8 cellular contexts compared by ENCODE assay signal in genomic region chr9:34379334-34380033, GRCh38. TPM values are rescaled to one million over a fixed set of nuclear protein-coding genes. Genes with fewer than 3 reads are reported as not detected.
A peak's percentile ranks its signal among the peaks of the same experiment; 100 is the strongest.
DNase-seq lines count a peak whose midpoint lies in the region; ATAC-seq, FAIRE-seq and TF ChIP-seq lines count a peak whose summit lies in the region.

No MANE protein-coding gene starts in this region.

- H3K36me3 ChIP-seq in HepG2 (replicated peaks in 1 of 2; ENCODE audit: control insufficient read depth in 1 of 2, insufficient read depth in 2 of 2, low read length in 2 of 2): no peaks in the 10 kb centered on the region

- WGBS in HepG2 (ENCODE audit: low lambda C conversion rate): 2% methylated on average over 27 of the region's 35 CpGs

- no TSS peak for BruUV-seq in HepG2 (replicated peaks; lab: Mats Ljungman, UMichigan)

- peak overlapping the region; percentile 46 for H3K9ac ChIP-seq in HepG2 (ENCODE audit: insufficient read depth, low read depth, low read length)

- H3K79me2 ChIP-seq in HepG2 (ENCODE audit: insufficient read depth, low read length): peaks cover 11% of the 10 kb centered on the region

- ATAC-seq in HG03066 (IDR thresholded peaks at IDR 0.05; ENCODE audit: low read depth, unreplicated experiment) (peak; percentile 34), HepG2 (peak; percentile 26), GM21825 (IDR thresholded peaks at IDR 0.05; ENCODE audit: unreplicated experiment) (no peak)

- intact Hi-C loops in activated CD4-positive, alpha-beta T cell treated with anti-CD3 and anti-CD28 coated beads, Interleukin-2, amount 10 ng/mL, durations not matched to agents 24 days and 14 days (cut with micrococcal nuclease): loop anchor here (1.0 to 2.0 kb wide), 5 partner anchors 50 to 330 kb away; partner anchors contain the start of genes DNAI1, FAM219A, KIF24 and NUDT2
- intact Hi-C loops in dendritic cell treated with granulocyte-macrophage colony-stimulating factor and Interleukin-4, amounts not matched to agents 40 ng/mL and 50 ng/mL, for 4 days (cut with micrococcal nuclease): loop anchor here (1.0 to 2.0 kb wide), 3 partner anchors 47 to 123 kb away; partner anchors contain the start of genes KIF24 and NUDT2
- intact Hi-C loops in HepG2 (cut with micrococcal nuclease; ENCODE audit: unreplicated experiment): loop anchor here (1.0 to 5.0 kb wide), 2 partner anchors 47 to 127 kb away; no protein-coding TSS in a partner anchor

- in situ Hi-C loops in HepG2 (cut with HindIII; ENCODE audit: extremely low pct_ligation_motif_present, low pct_unique_long_range_greater_than_20kb): loop anchor here (5.0 kb wide), 1 partner anchor 47 kb away; no protein-coding TSS in a partner anchor

- H2AFZ ChIP-seq in HepG2 (ENCODE audit: low read length): peak overlapping the region; percentile 59

- H3K4me1 ChIP-seq in HepG2 (ENCODE audit: insufficient read depth, low read length): peaks cover 61% of the 10 kb centered on the region

- H3K9me3 ChIP-seq in HepG2 (ENCODE audit: low read length): no peaks in the 10 kb centered on the region

- DNase-seq in DMS53 (lab: John Stamatoyannopoulos, UW) (peak; percentile 89), NCI-H524 (lab: John Stamatoyannopoulos, UW) (peak; percentile 71 to 76), HepG2 (ENCODE audit: low spot score) (peak; percentile 82)
- peak; percentile 98 for DNase-seq in activated CD4-positive, alpha-beta T cell treated with anti-CD3 and anti-CD28 coated beads, Interleukin-2, amount 10 ng/mL, durations not matched to agents 24 days and 14 days
- DNase-seq in stimulated activated CD4-positive, alpha-beta T cell treated with anti-CD3 and anti-CD28 coated beads, Interleukin-2, amount 100 ng/mL, for 24 hours: peak; percentile 91 to 93

- TF ChIP-seq EP300 in HepG2 (IDR thresholded peaks at IDR 0.05; ENCODE audit: low read depth in 2 of 2, low read length in 2 of 2): no peak
- TF ChIP-seq EP300 in HepG2 (CRISPR knock-in tag; IDR thresholded peaks at IDR 0.05; ENCODE audit: borderline replicate concordance): 0 out of 2 replicates have a peak, but pooled peaks have one; percentile 13

- POLR2A ChIA-PET in HepG2 (lab: Yijun Ruan, JAX): interaction anchor here (0.5 to 9.2 kb wide), 8 partner anchors 24 to 328 kb away, joined by 3 to 162 read pairs (median 5); partner anchors contain the start of gene DCAF12

- H3K27ac Mint-ChIP-seq in activated CD4-positive, alpha-beta T cell treated with anti-CD3 and anti-CD28 coated beads, Interleukin-2, amount 10 ng/mL, durations not matched to agents 24 days and 14 days: peak overlapping the region; percentile 76
- peak overlapping the region; percentile 77 for H3K27ac Mint-ChIP-seq in dendritic cell treated with granulocyte-macrophage colony-stimulating factor and Interleukin-4, amounts not matched to agents 40 ng/mL and 50 ng/mL, for 4 days

- CTCF ChIA-PET in HepG2 (lab: Yijun Ruan, JAX; ENCODE audit: low intra/inter-chr PET ratio, low total read pairs): interaction anchor here (1.2 to 7.2 kb wide), 2 partner anchors 48 to 127 kb away, joined by 5 to 143 read pairs; partner anchors contain the start of genes KIF24 and NUDT2

- peak overlapping the region; percentile 57 to 81 (median 66) for H3K4me3 ChIP-seq in HepG2 (replicated peaks in 1 of 3; ENCODE audit: insufficient read depth in 1 of 3, low read depth in 2 of 3, low read length in 3 of 3)

- H3K4me1 Mint-ChIP-seq in activated CD4-positive, alpha-beta T cell treated with anti-CD3 and anti-CD28 coated beads, Interleukin-2, amount 10 ng/mL, durations not matched to agents 24 days and 14 days: peaks cover 42% of the 10 kb centered on the region
- H3K4me1 Mint-ChIP-seq in dendritic cell treated with granulocyte-macrophage colony-stimulating factor and Interleukin-4, amounts not matched to agents 40 ng/mL and 50 ng/mL, for 4 days (ENCODE audit: low read depth): peaks cover 50% of the 10 kb centered on the region

- no peaks in the 10 kb centered on the region for H3K9me3 Mint-ChIP-seq in activated CD4-positive, alpha-beta T cell treated with anti-CD3 and anti-CD28 coated beads, Interleukin-2, amount 10 ng/mL, durations not matched to agents 24 days and 14 days
- H3K9me3 Mint-ChIP-seq in dendritic cell treated with granulocyte-macrophage colony-stimulating factor and Interleukin-4, amounts not matched to agents 40 ng/mL and 50 ng/mL, for 4 days: no peaks in the 10 kb centered on the region

- H3K27ac ChIP-seq in HepG2 (ENCODE audit: extremely low read length, insufficient read depth, low read length): peak overlapping the region; percentile 39

- H3K27me3 ChIP-seq in HepG2 (ENCODE audit: control insufficient read depth in 1 of 2, insufficient read depth in 2 of 2, low read length in 2 of 2): no peaks in the 10 kb centered on the region; a peak in 1 of 5 replicates

- TF ChIP-seq POLR2A in HepG2 (IDR thresholded peaks at IDR 0.05; ENCODE audit: insufficient read depth in 1 of 2, low read depth in 2 of 2, low read length in 2 of 2): no peak

- peak; percentile 88 for FAIRE-seq in HepG2 (lab: Jason Lieb, UNC)

- H3K36me3 Mint-ChIP-seq in activated CD4-positive, alpha-beta T cell treated with anti-CD3 and anti-CD28 coated beads, Interleukin-2, amount 10 ng/mL, durations not matched to agents 24 days and 14 days (ENCODE audit: low read depth): no peaks in the 10 kb centered on the region
- H3K36me3 Mint-ChIP-seq in dendritic cell treated with granulocyte-macrophage colony-stimulating factor and Interleukin-4, amounts not matched to agents 40 ng/mL and 50 ng/mL, for 4 days (ENCODE audit: low read depth): no peaks in the 10 kb centered on the region

- TF ChIP-seq RAD21 in HepG2 (CRISPR knock-in tag; IDR thresholded peaks at IDR 0.05): peak; percentile 97

- no peaks in the 10 kb centered on the region for H4K20me1 ChIP-seq in HepG2 (ENCODE audit: insufficient read depth, low read length)

- H3K4me3 Mint-ChIP-seq in activated CD4-positive, alpha-beta T cell treated with anti-CD3 and anti-CD28 coated beads, Interleukin-2, amount 10 ng/mL, durations not matched to agents 24 days and 14 days: peak overlapping the region; percentile 87
- peak overlapping the region; percentile 78 for H3K4me3 Mint-ChIP-seq in dendritic cell treated with granulocyte-macrophage colony-stimulating factor and Interleukin-4, amounts not matched to agents 40 ng/mL and 50 ng/mL, for 4 days

- H3K27me3 Mint-ChIP-seq in activated CD4-positive, alpha-beta T cell treated with anti-CD3 and anti-CD28 coated beads, Interleukin-2, amount 10 ng/mL, durations not matched to agents 24 days and 14 days: peaks cover 14% of the 10 kb centered on the region
- H3K27me3 Mint-ChIP-seq in dendritic cell treated with granulocyte-macrophage colony-stimulating factor and Interleukin-4, amounts not matched to agents 40 ng/mL and 50 ng/mL, for 4 days: peaks cover 55% of the 10 kb centered on the region

- H3K4me2 ChIP-seq in HepG2 (ENCODE audit: low read depth, low read length): peak overlapping the region; percentile 89

- TF ChIP-seq CTCF in HepG2 (CRISPR knock-in tag; IDR thresholded peaks at IDR 0.05): peak; percentile 100

RNA-seq across cellular contexts. Expression of gene MYORG, which starts 2.8 kb away (rescaled TPM):
- 1.4 TPM in 2 replicates for total RNA-seq in activated CD4-positive, alpha-beta T cell treated with anti-CD3 and anti-CD28 coated beads, Interleukin-2, amount 10 ng/mL, durations not matched to agents 24 days and 14 days
- total RNA-seq in HepG2 (2016; rRNA removed; fragmentation: Illumina TruSeq; extraction: Trizol): 14.3 and 22.4 TPM in 2 replicates
- total RNA-seq in HepG2 (2016; cell fraction: cytosol; rRNA removed; fragmentation: Illumina TruSeq; extraction: Trizol; ENCODE audit: low read depth): 1.7 and 2.0 TPM in 2 replicates
- total RNA-seq in HepG2 (2016; cell fraction: insoluble cytoplasmic fraction; rRNA removed; fragmentation: Illumina TruSeq; extraction: Trizol): 12.6 and 22.5 TPM in 2 replicates
- total RNA-seq in HepG2 (2016; cell fraction: membrane; rRNA removed; fragmentation: Illumina TruSeq; extraction: Trizol): 9.5 and 9.9 TPM in 2 replicates
- 28.9 and 34.2 TPM in 2 replicates for total RNA-seq in HepG2 (2016; cell fraction: nucleus; rRNA removed; fragmentation: Illumina TruSeq; extraction: Trizol)
- 11.1 and 11.9 TPM in 2 replicates for polyA plus RNA-seq in HepG2 (2011; rRNA removed)
- 12.3 and 12.9 TPM in 2 replicates for polyA plus RNA-seq in HepG2 (2011; cell fraction: cytosol; rRNA removed)
- polyA plus RNA-seq in HepG2 (2011; cell fraction: nucleus; rRNA removed): 10.1 and 11.3 TPM in 2 replicates
- polyA plus RNA-seq in HepG2 (2012): 29.5 and 34.5 TPM in 2 replicates
- polyA plus RNA-seq in HepG2 (2016; cell fraction: cytosol; fragmentation: Illumina TruSeq; extraction: Trizol; ENCODE audit: low read depth): 1.9 and 2.0 TPM in 2 replicates
- polyA plus RNA-seq in HepG2 (2016; cell fraction: insoluble cytoplasmic fraction; fragmentation: Illumina TruSeq; extraction: Trizol; ENCODE audit: low read depth): 14.7 and 17.6 TPM in 2 replicates
- polyA plus RNA-seq in HepG2 (2016; cell fraction: membrane; fragmentation: Illumina TruSeq; extraction: Trizol; ENCODE audit: low read depth): 4.6 and 5.0 TPM in 2 replicates
- 47.4 and 50.2 TPM in 2 replicates for polyA plus RNA-seq in HepG2 (2016; cell fraction: nucleus; fragmentation: Illumina TruSeq; extraction: Trizol; ENCODE audit: insufficient read depth, low read depth)
- polyA minus RNA-seq in HepG2 (2011; rRNA and poly(A)+ RNA removed; ENCODE audit: low replicate concordance): 4.7 and 30.4 TPM in 2 replicates
- 24.9 and 26.6 TPM in 2 replicates for polyA minus RNA-seq in HepG2 (2011; cell fraction: cytosol; rRNA and poly(A)+ RNA removed)
- 5.0 and 6.7 TPM in 2 replicates for polyA minus RNA-seq in HepG2 (2011; cell fraction: nucleus; rRNA and poly(A)+ RNA removed)

RNA-seq across cellular contexts. Expression of gene NUDT2, which starts 50.1 kb away (rescaled TPM):
- total RNA-seq in activated CD4-positive, alpha-beta T cell treated with anti-CD3 and anti-CD28 coated beads, Interleukin-2, amount 10 ng/mL, durations not matched to agents 24 days and 14 days: 30.4 and 31.9 TPM in 2 replicates
- total RNA-seq in HepG2 (2016; rRNA removed; fragmentation: Illumina TruSeq; extraction: Trizol): 19.9 and 28.0 TPM in 2 replicates
- total RNA-seq in HepG2 (2016; cell fraction: cytosol; rRNA removed; fragmentation: Illumina TruSeq; extraction: Trizol; ENCODE audit: low read depth): 10.3 and 10.9 TPM in 2 replicates
- total RNA-seq in HepG2 (2016; cell fraction: insoluble cytoplasmic fraction; rRNA removed; fragmentation: Illumina TruSeq; extraction: Trizol): 19.3 and 30.3 TPM in 2 replicates
- 15.4 and 16.7 TPM in 2 replicates for total RNA-seq in HepG2 (2016; cell fraction: membrane; rRNA removed; fragmentation: Illumina TruSeq; extraction: Trizol)
- 7.0 and 9.3 TPM in 2 replicates for total RNA-seq in HepG2 (2016; cell fraction: nucleus; rRNA removed; fragmentation: Illumina TruSeq; extraction: Trizol)
- polyA plus RNA-seq in HepG2 (2011; rRNA removed): 19.9 and 24.6 TPM in 2 replicates
- 24.3 and 27.3 TPM in 2 replicates for polyA plus RNA-seq in HepG2 (2011; cell fraction: cytosol; rRNA removed)
- polyA plus RNA-seq in HepG2 (2011; cell fraction: nucleus; rRNA removed): 6.9 and 7.0 TPM in 2 replicates
- polyA plus RNA-seq in HepG2 (2012): 11.3 and 13.8 TPM in 2 replicates
- 7.8 and 8.4 TPM in 2 replicates for polyA plus RNA-seq in HepG2 (2016; cell fraction: cytosol; fragmentation: Illumina TruSeq; extraction: Trizol; ENCODE audit: low read depth)
- polyA plus RNA-seq in HepG2 (2016; cell fraction: insoluble cytoplasmic fraction; fragmentation: Illumina TruSeq; extraction: Trizol; ENCODE audit: low read depth): 22.0 and 27.3 TPM in 2 replicates
- 11.0 and 15.4 TPM in 2 replicates for polyA plus RNA-seq in HepG2 (2016; cell fraction: membrane; fragmentation: Illumina TruSeq; extraction: Trizol; ENCODE audit: low read depth)
- 13.5 and 15.5 TPM in 2 replicates for polyA plus RNA-seq in HepG2 (2016; cell fraction: nucleus; fragmentation: Illumina TruSeq; extraction: Trizol; ENCODE audit: insufficient read depth, low read depth)
- 12.3 and 17.3 TPM in 2 replicates for polyA minus RNA-seq in HepG2 (2011; rRNA and poly(A)+ RNA removed; ENCODE audit: low replicate concordance)
- 3.1 and 4.8 TPM in 2 replicates for polyA minus RNA-seq in HepG2 (2011; cell fraction: cytosol; rRNA and poly(A)+ RNA removed)
- polyA minus RNA-seq in HepG2 (2011; cell fraction: nucleus; rRNA and poly(A)+ RNA removed): 3.5 and 5.1 TPM in 2 replicates

RNA-seq across cellular contexts. Expression of gene KIF24, which starts 50.4 kb away (rescaled TPM):
- 5.9 and 6.2 TPM in 2 replicates for total RNA-seq in activated CD4-positive, alpha-beta T cell treated with anti-CD3 and anti-CD28 coated beads, Interleukin-2, amount 10 ng/mL, durations not matched to agents 24 days and 14 days
- 2.8 and 3.0 TPM in 2 replicates for total RNA-seq in HepG2 (2016; rRNA removed; fragmentation: Illumina TruSeq; extraction: Trizol)
- total RNA-seq in HepG2 (2016; cell fraction: cytosol; rRNA removed; fragmentation: Illumina TruSeq; extraction: Trizol; ENCODE audit: low read depth): 0.61 and 0.79 TPM in 2 replicates
- total RNA-seq in HepG2 (2016; cell fraction: insoluble cytoplasmic fraction; rRNA removed; fragmentation: Illumina TruSeq; extraction: Trizol): 2.9 and 3.1 TPM in 2 replicates
- total RNA-seq in HepG2 (2016; cell fraction: membrane; rRNA removed; fragmentation: Illumina TruSeq; extraction: Trizol): 0.96 and 1.1 TPM in 2 replicates
- total RNA-seq in HepG2 (2016; cell fraction: nucleus; rRNA removed; fragmentation: Illumina TruSeq; extraction: Trizol): 4.0 and 4.2 TPM in 2 replicates
- 1.1 TPM in 2 replicates for polyA plus RNA-seq in HepG2 (2011; rRNA removed)
- 0.53 and 0.70 TPM in 2 replicates for polyA plus RNA-seq in HepG2 (2011; cell fraction: cytosol; rRNA removed)
- 1.7 and 1.9 TPM in 2 replicates for polyA plus RNA-seq in HepG2 (2011; cell fraction: nucleus; rRNA removed)
- polyA plus RNA-seq in HepG2 (2012): 0.40 and 0.67 TPM in 2 replicates
- 0.29 and 0.34 TPM in 2 replicates for polyA plus RNA-seq in HepG2 (2016; cell fraction: cytosol; fragmentation: Illumina TruSeq; extraction: Trizol; ENCODE audit: low read depth)
- 1.7 and 2.2 TPM in 2 replicates for polyA plus RNA-seq in HepG2 (2016; cell fraction: insoluble cytoplasmic fraction; fragmentation: Illumina TruSeq; extraction: Trizol; ENCODE audit: low read depth)
- 0.55 and 0.58 TPM in 2 replicates for polyA plus RNA-seq in HepG2 (2016; cell fraction: membrane; fragmentation: Illumina TruSeq; extraction: Trizol; ENCODE audit: low read depth)
- 3.6 and 4.2 TPM in 2 replicates for polyA plus RNA-seq in HepG2 (2016; cell fraction: nucleus; fragmentation: Illumina TruSeq; extraction: Trizol; ENCODE audit: insufficient read depth, low read depth)
- polyA minus RNA-seq in HepG2 (2011; rRNA and poly(A)+ RNA removed; ENCODE audit: low replicate concordance): 2.8 and 24.8 TPM in 2 replicates
- 0.89 and 1.1 TPM in 2 replicates for polyA minus RNA-seq in HepG2 (2011; cell fraction: cytosol; rRNA and poly(A)+ RNA removed)
- 2.9 and 4.0 TPM in 2 replicates for polyA minus RNA-seq in HepG2 (2011; cell fraction: nucleus; rRNA and poly(A)+ RNA removed)
